1 cellular context compared by ENCODE assay signal in the genomic region with DNA sequence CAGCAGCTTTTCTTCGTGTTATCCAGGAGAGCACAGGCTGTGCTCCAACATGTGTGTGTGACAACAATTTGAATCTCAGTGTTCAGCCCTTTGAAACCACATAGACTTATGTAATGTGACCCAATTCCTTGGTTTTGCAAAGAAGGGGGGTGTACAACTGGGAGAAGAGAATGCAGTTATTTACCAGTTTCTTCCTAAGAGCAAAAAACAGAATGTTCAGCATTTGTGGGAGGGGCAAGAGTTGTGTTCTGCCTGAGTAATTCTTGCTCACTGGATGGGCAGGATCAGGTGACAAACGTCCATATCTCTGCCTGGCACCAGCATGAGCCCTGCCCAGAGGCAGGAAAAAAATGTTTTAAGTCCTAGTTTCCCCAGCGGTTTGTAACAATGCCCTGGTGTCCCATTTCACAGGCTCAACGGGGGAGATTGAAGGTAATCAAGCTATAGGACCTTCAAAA.
TF ChIP-seq lines count a peak whose summit lies in the region.

No MANE protein-coding gene starts in this region.

TF ChIP-seq in HEK293, 187 proteins besides CTCF, POLR2A, EP300 and RAD21 (continued from another document):
- TF ChIP-seq, protein P1, sequence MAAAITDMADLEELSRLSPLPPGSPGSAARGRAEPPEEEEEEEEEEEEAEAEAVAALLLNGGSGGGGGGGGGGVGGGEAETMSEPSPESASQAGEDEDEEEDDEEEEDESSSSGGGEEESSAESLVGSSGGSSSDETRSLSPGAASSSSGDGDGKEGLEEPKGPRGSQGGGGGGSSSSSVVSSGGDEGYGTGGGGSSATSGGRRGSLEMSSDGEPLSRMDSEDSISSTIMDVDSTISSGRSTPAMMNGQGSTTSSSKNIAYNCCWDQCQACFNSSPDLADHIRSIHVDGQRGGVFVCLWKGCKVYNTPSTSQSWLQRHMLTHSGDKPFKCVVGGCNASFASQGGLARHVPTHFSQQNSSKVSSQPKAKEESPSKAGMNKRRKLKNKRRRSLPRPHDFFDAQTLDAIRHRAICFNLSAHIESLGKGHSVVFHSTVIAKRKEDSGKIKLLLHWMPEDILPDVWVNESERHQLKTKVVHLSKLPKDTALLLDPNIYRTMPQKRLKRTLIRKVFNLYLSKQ (tag by site-specific recombination; IDR thresholded peaks at IDR 0.05; ENCODE audit: borderline replicate concordance): no peak
- no peak for TF ChIP-seq BCL11B (tag by site-specific recombination; IDR thresholded peaks at IDR 0.05; ENCODE audit: low read depth)
- no peak for TF ChIP-seq ZNF391 (tag by site-specific recombination; IDR thresholded peaks at IDR 0.05; ENCODE audit: borderline replicate concordance, low read depth)
- TF ChIP-seq, protein P2, sequence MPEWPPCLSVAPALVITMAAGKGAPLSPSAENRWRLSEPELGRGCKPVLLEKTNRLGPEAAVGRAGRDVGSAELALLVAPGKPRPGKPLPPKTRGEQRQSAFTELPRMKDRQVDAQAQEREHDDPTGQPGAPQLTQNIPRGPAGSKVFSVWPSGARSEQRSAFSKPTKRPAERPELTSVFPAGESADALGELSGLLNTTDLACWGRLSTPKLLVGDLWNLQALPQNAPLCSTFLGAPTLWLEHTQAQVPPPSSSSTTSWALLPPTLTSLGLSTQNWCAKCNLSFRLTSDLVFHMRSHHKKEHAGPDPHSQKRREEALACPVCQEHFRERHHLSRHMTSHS (tag by site-specific recombination; IDR thresholded peaks at IDR 0.05): no peak
- TF ChIP-seq ZEB2 (tag by site-specific recombination; IDR thresholded peaks at IDR 0.05): no peak
- TF ChIP-seq, protein P3, sequence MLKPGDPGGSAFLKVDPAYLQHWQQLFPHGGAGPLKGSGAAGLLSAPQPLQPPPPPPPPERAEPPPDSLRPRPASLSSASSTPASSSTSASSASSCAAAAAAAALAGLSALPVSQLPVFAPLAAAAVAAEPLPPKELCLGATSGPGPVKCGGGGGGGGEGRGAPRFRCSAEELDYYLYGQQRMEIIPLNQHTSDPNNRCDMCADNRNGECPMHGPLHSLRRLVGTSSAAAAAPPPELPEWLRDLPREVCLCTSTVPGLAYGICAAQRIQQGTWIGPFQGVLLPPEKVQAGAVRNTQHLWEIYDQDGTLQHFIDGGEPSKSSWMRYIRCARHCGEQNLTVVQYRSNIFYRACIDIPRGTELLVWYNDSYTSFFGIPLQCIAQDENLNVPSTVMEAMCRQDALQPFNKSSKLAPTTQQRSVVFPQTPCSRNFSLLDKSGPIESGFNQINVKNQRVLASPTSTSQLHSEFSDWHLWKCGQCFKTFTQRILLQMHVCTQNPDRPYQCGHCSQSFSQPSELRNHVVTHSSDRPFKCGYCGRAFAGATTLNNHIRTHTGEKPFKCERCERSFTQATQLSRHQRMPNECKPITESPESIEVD (tag by site-specific recombination; IDR thresholded peaks at IDR 0.05): peak; percentile 87
- no peak for TF ChIP-seq GFI1B (tag by site-specific recombination; IDR thresholded peaks at IDR 0.05)
TF ChIP-seq in HEK293: peak in this region for 3.
